Comparison of ENCODE assay signal across 34 cellular contexts in genomic region chr10:98885380-98885779, GRCh38.
"Had no signal": no experiment of that assay in that cellular context is flagged by ENCODE, and none has a peak within 500 bp of the region (broad histone marks: within the 10 kb centered on the region; RNA-seq: fewer than 3 reads in every experiment).

No MANE protein-coding gene starts in this region.

- H3K79me2 ChIP-seq: hepatocyte had no signal

- H3K9me3 Mint-ChIP-seq: activated CD4-positive, alpha-beta memory T cell treated with anti-CD3 and anti-CD28 coated beads for 36 hours; activated CD4-positive, alpha-beta T cell treated with anti-CD3 and anti-CD28 coated beads, Interleukin-2, amount 10 ng/mL, durations not matched to agents 24 days and 14 days; activated naive CD4-positive, alpha-beta T cell treated with anti-CD3 and anti-CD28 coated beads, Interleukin-2, amount 10 ng/mL, durations not matched to agents 7 days and 5 days; activated naive CD8-positive, alpha-beta T cell treated with anti-CD3 and anti-CD28 coated beads, Interleukin-2, amount 10 ng/mL, durations not matched to agents 7 days and 5 days; activated T-helper 1 cell treated with anti-CD3 and anti-CD28 coated beads, Interleukin-12 subunit alpha, Interleukin-12 subunit beta, Interleukin-2, Interleukin-4 antibody, amounts not matched to agents 30 ng/mL and 10 ng/mL and 1 ng/mL, durations not matched to agents 14 hours and 24 hours and 36 hours; activated T-helper 2 cell treated with anti-CD3 and anti-CD28 coated beads, Interferon-gamma antibody, Interleukin-2, Interleukin-4, amounts not matched to agents 10 μg/mL and 5 μg/mL and 100 μg/mL, durations not matched to agents 14 hours and 24 hours and 36 hours; endodermal cell; T-helper 2 cell treated with Interferon-gamma antibody and Interleukin-4, amounts not matched to agents 5 μg/mL and 100 μg/mL, for 36 hours had no signal

- H3K4me1 Mint-ChIP-seq: activated CD4-positive, alpha-beta T cell treated with anti-CD3 and anti-CD28 coated beads for 36 hours; activated CD4-positive, alpha-beta T cell treated with anti-CD3 and anti-CD28 coated beads, Interleukin-2, amount 10 ng/mL, durations not matched to agents 24 days and 14 days; activated CD8-positive, alpha-beta memory T cell treated with anti-CD3 and anti-CD28 coated beads, Interleukin-2, amount 10 ng/mL, durations not matched to agents 7 days and 5 days; activated naive CD4-positive, alpha-beta T cell treated with anti-CD3 and anti-CD28 coated beads, Interleukin-2, amount 10 ng/mL, durations not matched to agents 7 days and 5 days; activated naive CD8-positive, alpha-beta T cell treated with anti-CD3 and anti-CD28 coated beads, Interleukin-2, amount 10 ng/mL, durations not matched to agents 7 days and 5 days; T-helper 17 cell had no signal

- H3K4me3 ChIP-seq: colonic mucosa, esophagus squamous epithelium, gastroesophageal sphincter, heart right ventricle, hepatocyte had no signal

- H3K27me3 ChIP-seq: brain microvascular endothelial cell, colonic mucosa, esophagus squamous epithelium, gastroesophageal sphincter, heart right ventricle, hepatocyte had no signal

- H3K27ac ChIP-seq: brain microvascular endothelial cell, colonic mucosa, esophagus squamous epithelium, gastroesophageal sphincter, heart right ventricle, hepatocyte had no signal

- H3K27ac Mint-ChIP-seq: activated CD4-positive, alpha-beta memory T cell treated with anti-CD3 and anti-CD28 coated beads for 36 hours; activated CD4-positive, alpha-beta T cell treated with anti-CD3 and anti-CD28 coated beads for 36 hours; activated CD4-positive, alpha-beta T cell treated with anti-CD3 and anti-CD28 coated beads, Interleukin-2, amount 10 ng/mL, durations not matched to agents 24 days and 14 days; activated CD8-positive, alpha-beta memory T cell treated with anti-CD3 and anti-CD28 coated beads, Interleukin-2, amount 10 ng/mL, durations not matched to agents 7 days and 5 days; activated CD8-positive, alpha-beta T cell treated with anti-CD3 and anti-CD28 coated beads, Interleukin-2, amount 10 ng/mL, durations not matched to agents 7 days and 5 days; activated naive CD4-positive, alpha-beta T cell treated with anti-CD3 and anti-CD28 coated beads, Interleukin-2, amount 10 ng/mL, durations not matched to agents 7 days and 5 days; activated naive CD4-positive, alpha-beta T cell treated with anti-CD3 and anti-CD28 coated beads, Interleukin-2, amount 50 U/mL, for 72 hours; activated naive CD8-positive, alpha-beta T cell treated with anti-CD3 and anti-CD28 coated beads, Interleukin-2, amount 10 ng/mL, durations not matched to agents 7 days and 5 days; activated T-helper 1 cell treated with anti-CD3 and anti-CD28 coated beads, Interleukin-12 subunit alpha, Interleukin-12 subunit beta, Interleukin-2, Interleukin-4 antibody, amounts not matched to agents 30 ng/mL and 10 ng/mL and 1 ng/mL, durations not matched to agents 14 hours and 24 hours and 36 hours; activated T-helper 2 cell treated with anti-CD3 and anti-CD28 coated beads, Interferon-gamma antibody, Interleukin-2, Interleukin-4, amounts not matched to agents 10 μg/mL and 5 μg/mL and 100 μg/mL, durations not matched to agents 14 hours and 24 hours and 36 hours; endodermal cell; T-helper 17 cell; T-helper 2 cell treated with Interferon-gamma antibody and Interleukin-4, amounts not matched to agents 5 μg/mL and 100 μg/mL, for 36 hours had no signal

- H2AFZ ChIP-seq: hepatocyte had no signal

- H3K4me3 Mint-ChIP-seq: activated CD4-positive, alpha-beta memory T cell treated with anti-CD3 and anti-CD28 coated beads for 36 hours; activated CD4-positive, alpha-beta T cell treated with anti-CD3 and anti-CD28 coated beads for 36 hours; activated CD4-positive, alpha-beta T cell treated with anti-CD3 and anti-CD28 coated beads, Interleukin-2, amount 10 ng/mL, durations not matched to agents 24 days and 14 days; activated CD8-positive, alpha-beta memory T cell treated with anti-CD3 and anti-CD28 coated beads, Interleukin-2, amount 10 ng/mL, durations not matched to agents 7 days and 5 days; activated CD8-positive, alpha-beta T cell treated with anti-CD3 and anti-CD28 coated beads, Interleukin-2, amount 10 ng/mL, durations not matched to agents 7 days and 5 days; activated naive CD4-positive, alpha-beta T cell treated with anti-CD3 and anti-CD28 coated beads, Interleukin-2, amount 10 ng/mL, durations not matched to agents 7 days and 5 days; activated naive CD8-positive, alpha-beta T cell treated with anti-CD3 and anti-CD28 coated beads, Interleukin-2, amount 10 ng/mL, durations not matched to agents 7 days and 5 days; activated T-helper 1 cell treated with anti-CD3 and anti-CD28 coated beads, Interleukin-12 subunit alpha, Interleukin-12 subunit beta, Interleukin-2, Interleukin-4 antibody, amounts not matched to agents 30 ng/mL and 10 ng/mL and 1 ng/mL, durations not matched to agents 14 hours and 24 hours and 36 hours; endodermal cell; T-helper 17 cell; T-helper 2 cell treated with Interferon-gamma antibody and Interleukin-4, amounts not matched to agents 5 μg/mL and 100 μg/mL, for 36 hours had no signal

- ATAC-seq: activated CD4-positive, alpha-beta T cell treated with anti-CD3 and anti-CD28 coated beads for 36 hours; activated CD8-positive, alpha-beta memory T cell treated with anti-CD3 and anti-CD28 coated beads, Interleukin-2, amount 10 ng/mL, durations not matched to agents 7 days and 5 days; activated CD8-positive, alpha-beta T cell treated with anti-CD3 and anti-CD28 coated beads, Interleukin-2, amount 10 ng/mL, durations not matched to agents 7 days and 5 days; activated naive CD4-positive, alpha-beta T cell treated with anti-CD3 and anti-CD28 coated beads, Interleukin-2, amount 50 U/mL, for 72 hours; gastroesophageal sphincter; heart right ventricle; T-helper 17 cell had no signal

- H3K4me1 ChIP-seq: colonic mucosa, esophagus squamous epithelium, heart right ventricle had no signal

- DNase-seq: activated CD4-positive, alpha-beta memory T cell treated with anti-CD3 and anti-CD28 coated beads for 36 hours; activated CD4-positive, alpha-beta T cell treated with anti-CD3 and anti-CD28 coated beads for 36 hours; activated CD4-positive, alpha-beta T cell treated with anti-CD3 and anti-CD28 coated beads, Interleukin-2, amount 10 ng/mL, durations not matched to agents 24 days and 14 days; activated CD4-positive, CD25-positive, alpha-beta regulatory T cell; activated CD4-positive, CD25-positive, alpha-beta regulatory T cell treated with anti-CD3 and anti-CD28 coated beads, Interleukin-2, amount 50 U/mL, for 72 hours; activated CD8-positive, alpha-beta memory T cell treated with anti-CD3 and anti-CD28 coated beads, Interleukin-2, amount 10 ng/mL, durations not matched to agents 7 days and 5 days; activated CD8-positive, alpha-beta memory T cell treated with anti-CD3 and anti-CD28 coated beads, Interleukin-2, amount 50 U/mL, for 4 hours; activated CD8-positive, alpha-beta T cell treated with anti-CD3 and anti-CD28 coated beads, Interleukin-2, amount 10 ng/mL, durations not matched to agents 7 days and 5 days; activated effector memory CD4-positive, alpha-beta T cell treated with anti-CD3 and anti-CD28 coated beads, Interleukin-2, amount 50 U/mL, for 16 hours; activated naive CD4-positive, alpha-beta T cell treated with anti-CD3 and anti-CD28 coated beads, Interleukin-2, amount 10 ng/mL, durations not matched to agents 7 days and 5 days; activated naive CD8-positive, alpha-beta T cell treated with anti-CD3 and anti-CD28 coated beads, Interleukin-2, amount 10 ng/mL, durations not matched to agents 7 days and 5 days; activated T-cell treated with anti-CD3 and anti-CD28 coated beads, Interleukin-2, amount 50 U/mL, for 1 hour; activated T-cell treated with anti-CD3 and anti-CD28 coated beads, Interleukin-2, amount 50 U/mL, for 48 hours; amniotic stem cell; anterior cingulate cortex; brain microvascular endothelial cell; caudate nucleus; cerebellar nuclear complex; colonic mucosa; effector memory CD4-positive, alpha-beta T cell; endodermal cell; esophagus squamous epithelium; foreskin melanocyte; heart right ventricle; T-helper 1 cell; T-helper 17 cell; T1000 had no signal

- H3K9me3 ChIP-seq: colonic mucosa, esophagus squamous epithelium, gastroesophageal sphincter, heart right ventricle had no signal

- H3K27me3 Mint-ChIP-seq: activated CD4-positive, alpha-beta memory T cell treated with anti-CD3 and anti-CD28 coated beads for 36 hours; activated CD4-positive, alpha-beta T cell treated with anti-CD3 and anti-CD28 coated beads for 36 hours; activated CD4-positive, alpha-beta T cell treated with anti-CD3 and anti-CD28 coated beads, Interleukin-2, amount 10 ng/mL, durations not matched to agents 24 days and 14 days; activated CD8-positive, alpha-beta memory T cell treated with anti-CD3 and anti-CD28 coated beads, Interleukin-2, amount 10 ng/mL, durations not matched to agents 7 days and 5 days; activated naive CD4-positive, alpha-beta T cell treated with anti-CD3 and anti-CD28 coated beads, Interleukin-2, amount 10 ng/mL, durations not matched to agents 7 days and 5 days; T-helper 17 cell had no signal

- FAIRE-seq: astrocyte had no signal

- H3K4me2 ChIP-seq: hepatocyte had no signal

- H3K36me3 Mint-ChIP-seq: activated CD4-positive, alpha-beta memory T cell treated with anti-CD3 and anti-CD28 coated beads for 36 hours; activated CD8-positive, alpha-beta memory T cell treated with anti-CD3 and anti-CD28 coated beads, Interleukin-2, amount 10 ng/mL, durations not matched to agents 7 days and 5 days; activated naive CD4-positive, alpha-beta T cell treated with anti-CD3 and anti-CD28 coated beads, Interleukin-2, amount 10 ng/mL, durations not matched to agents 7 days and 5 days; activated naive CD4-positive, alpha-beta T cell treated with anti-CD3 and anti-CD28 coated beads, Interleukin-2, amount 50 U/mL, for 72 hours; activated naive CD8-positive, alpha-beta T cell treated with anti-CD3 and anti-CD28 coated beads, Interleukin-2, amount 10 ng/mL, durations not matched to agents 7 days and 5 days had no signal

- H3K36me3 ChIP-seq: brain microvascular endothelial cell, colonic mucosa, esophagus squamous epithelium, gastroesophageal sphincter, heart right ventricle had no signal
